ENCODE assay signal across 1 cellular context in genomic region chr3:139317215-139317614, GRCh38.
TF ChIP-seq lines count a peak whose summit lies in the region.

No MANE protein-coding gene starts in this region.

TF ChIP-seq in IMR-90, 13 proteins besides CTCF, POLR2A, EP300 and RAD21 (continued from another document):
- TF ChIP-seq RFX5 (IDR thresholded peaks at IDR 0.05; ENCODE audit: low read depth, low read length) (no peak), ELK1 (IDR thresholded peaks at IDR 0.05; ENCODE audit: borderline replicate concordance, low read depth, low read length) (no peak)
TF ChIP-seq in IMR-90: peak in this region for 0.
